Comparison of ENCODE assay signal across 8 cellular contexts in the genomic region with DNA sequence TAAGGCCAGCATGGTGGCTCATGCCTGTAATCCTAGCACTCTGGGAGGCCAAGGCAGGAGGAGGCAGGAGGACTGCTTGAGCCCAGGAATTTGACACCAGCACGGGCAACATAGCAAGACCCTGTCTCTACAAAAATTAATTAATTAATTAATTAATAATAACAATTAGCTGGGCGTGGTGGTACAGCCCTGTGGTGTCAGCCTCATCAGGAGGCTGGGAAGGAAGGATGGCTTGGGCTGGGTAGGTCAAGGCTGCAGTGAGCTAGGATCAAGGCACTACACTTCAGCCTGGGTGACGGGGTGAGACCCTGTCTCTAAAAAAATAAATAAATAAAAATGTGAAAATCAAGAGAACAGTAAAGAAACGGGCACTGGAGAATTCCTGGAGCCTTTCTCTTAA. TPM values are rescaled to one million over a fixed set of nuclear protein-coding genes. Genes with fewer than 3 reads are reported as not detected.
DNase-seq lines count a peak whose midpoint lies in the region; ATAC-seq and TF ChIP-seq lines count a peak whose summit lies in the region.

No MANE protein-coding gene starts in this region.

- intact Hi-C loops in testis (cut with DNase I; ENCODE audit: low total_unique reads), result no loop called here

- peaks cover 8% of the 10 kb centered on the region for H3K4me1 Mint-ChIP-seq in T-helper 2 cell treated with Interferon-gamma antibody and Interleukin-4, amounts not matched to agents 5 μg/mL and 100 μg/mL, for 36 hours (ENCODE audit: low read depth)
- peaks cover 4% of the 10 kb centered on the region for H3K4me1 Mint-ChIP-seq in activated naive CD8-positive, alpha-beta T cell treated with anti-CD3 and anti-CD28 coated beads, Interleukin-2, amount 10 ng/mL, durations not matched to agents 7 days and 5 days

- peak overlapping the region; percentile 92 for H3K27ac Mint-ChIP-seq in T-helper 2 cell treated with Interferon-gamma antibody and Interleukin-4, amounts not matched to agents 5 μg/mL and 100 μg/mL, for 36 hours
- H3K27ac Mint-ChIP-seq in activated naive CD8-positive, alpha-beta T cell treated with anti-CD3 and anti-CD28 coated beads, Interleukin-2, amount 10 ng/mL, durations not matched to agents 7 days and 5 days, result no peak overlapping the region

- POLR2A ChIA-PET in activated naive CD8-positive, alpha-beta T cell treated with anti-CD3 and anti-CD28 coated beads, Interleukin-2, amount 10 ng/mL, durations not matched to agents 7 days and 5 days (lab: Charles Lee), result interaction anchor here (0.6 to 1.4 kb wide), 3 partner anchors 11 to 290 kb away, joined by 3 to 5 read pairs (median 5); no protein-coding TSS in a partner anchor

- H3K36me3 ChIP-seq in kidney epithelial cell (ENCODE audit: control insufficient read depth, insufficient read depth, low read length), result no peaks in the 10 kb centered on the region
- no peaks in the 10 kb centered on the region for H3K36me3 ChIP-seq in testis (ENCODE audit: low read depth, missing control alignments)

- H3K27me3 ChIP-seq in kidney epithelial cell (ENCODE audit: control insufficient read depth, insufficient read depth, low read length) (no peaks in the 10 kb centered on the region), testis (no peaks in the 10 kb centered on the region)

- no peaks in the 10 kb centered on the region for H3K9me3 Mint-ChIP-seq in T-helper 2 cell treated with Interferon-gamma antibody and Interleukin-4, amounts not matched to agents 5 μg/mL and 100 μg/mL, for 36 hours
- no peaks in the 10 kb centered on the region for H3K9me3 Mint-ChIP-seq in activated naive CD8-positive, alpha-beta T cell treated with anti-CD3 and anti-CD28 coated beads, Interleukin-2, amount 10 ng/mL, durations not matched to agents 7 days and 5 days

- H3K36me3 Mint-ChIP-seq in T-helper 2 cell treated with Interferon-gamma antibody and Interleukin-4, amounts not matched to agents 5 μg/mL and 100 μg/mL, for 36 hours (ENCODE audit: low read depth), result no peaks in the 10 kb centered on the region
- H3K36me3 Mint-ChIP-seq in activated naive CD8-positive, alpha-beta T cell treated with anti-CD3 and anti-CD28 coated beads, Interleukin-2, amount 10 ng/mL, durations not matched to agents 7 days and 5 days, result peaks cover 4% of the 10 kb centered on the region

- peak overlapping the region; percentile 91 for H3K4me3 Mint-ChIP-seq in T-helper 2 cell treated with Interferon-gamma antibody and Interleukin-4, amounts not matched to agents 5 μg/mL and 100 μg/mL, for 36 hours
- H3K4me3 Mint-ChIP-seq in activated naive CD8-positive, alpha-beta T cell treated with anti-CD3 and anti-CD28 coated beads, Interleukin-2, amount 10 ng/mL, durations not matched to agents 7 days and 5 days, result peak overlapping the region; percentile 88

- DNase-seq in T-helper 2 cell treated with Interferon-gamma antibody and Interleukin-4, amounts not matched to agents 5 μg/mL and 100 μg/mL, for 36 hours (ENCODE audit: low spot score), result no peak
- DNase-seq in T-helper 2 cell (no peak), kidney epithelial cell (ENCODE audit: low read depth) (no peak), testis (no peak), medulla oblongata (ENCODE audit: extremely low spot score) (no peak)
- DNase-seq in activated naive CD8-positive, alpha-beta T cell treated with anti-CD3 and anti-CD28 coated beads, Interleukin-2, amount 10 ng/mL, durations not matched to agents 7 days and 5 days, result no peak

- H3K9me3 ChIP-seq in testis, result no peaks in the 10 kb centered on the region

- peak overlapping the region; percentile 73 for H3K4me3 ChIP-seq in kidney epithelial cell (ENCODE audit: low read depth, low read length)
- H3K4me3 ChIP-seq in testis, result peak overlapping the region; percentile 85 to 93

- peaks cover 2% of the 10 kb centered on the region for H3K27me3 Mint-ChIP-seq in T-helper 2 cell treated with Interferon-gamma antibody and Interleukin-4, amounts not matched to agents 5 μg/mL and 100 μg/mL, for 36 hours (ENCODE audit: low read depth)
- no peaks in the 10 kb centered on the region for H3K27me3 Mint-ChIP-seq in activated naive CD8-positive, alpha-beta T cell treated with anti-CD3 and anti-CD28 coated beads, Interleukin-2, amount 10 ng/mL, durations not matched to agents 7 days and 5 days

- H3K4me1 ChIP-seq in testis, result peaks cover 17% of the 10 kb centered on the region

- TF ChIP-seq CTCF in kidney epithelial cell (IDR thresholded peaks at IDR 0.05; ENCODE audit: insufficient read depth, low read length, poor library complexity, severe bottlenecking) (no peak), testis (IDR thresholded peaks at IDR 0.05) (no peak)

- TF ChIP-seq POLR2A in testis (IDR thresholded peaks at IDR 0.05), result no peak

- WGBS in testis, 2 donors, result 12 to 30% methylated on average over 4 of the region's 4 CpGs

- ATAC-seq in activated naive CD8-positive, alpha-beta T cell treated with anti-CD3 and anti-CD28 coated beads, Interleukin-2, amount 10 ng/mL, durations not matched to agents 7 days and 5 days (ENCODE audit: low read depth), result no peak
- ATAC-seq in GM21529 (IDR thresholded peaks at IDR 0.05; ENCODE audit: unreplicated experiment) (no peak), HG03025 (IDR thresholded peaks at IDR 0.05; ENCODE audit: low FRiP score, unreplicated experiment) (no peak)

- peak overlapping the region; percentile 79 to 96 for H3K27ac ChIP-seq in testis

RNA-seq across cellular contexts. Expression of a gene that starts 1.3 kb away (rescaled TPM):
- 10 to 100 TPM; 34.5 to 38.0 TPM for total RNA-seq in activated naive CD8-positive, alpha-beta T cell treated with anti-CD3 and anti-CD28 coated beads, Interleukin-2, amount 10 ng/mL, durations not matched to agents 7 days and 5 days
- 58.7 and 62.0 TPM in 2 replicates for total RNA-seq in kidney epithelial cell
- 10 to 100 TPM; 50.2 to 54.1 TPM for total RNA-seq in testis
- polyA plus RNA-seq in testis (ENCODE audit: insufficient read depth, low read depth, low replicate concordance), result 82.9 TPM
